1 cellular context compared by ENCODE assay signal in the genomic region with DNA sequence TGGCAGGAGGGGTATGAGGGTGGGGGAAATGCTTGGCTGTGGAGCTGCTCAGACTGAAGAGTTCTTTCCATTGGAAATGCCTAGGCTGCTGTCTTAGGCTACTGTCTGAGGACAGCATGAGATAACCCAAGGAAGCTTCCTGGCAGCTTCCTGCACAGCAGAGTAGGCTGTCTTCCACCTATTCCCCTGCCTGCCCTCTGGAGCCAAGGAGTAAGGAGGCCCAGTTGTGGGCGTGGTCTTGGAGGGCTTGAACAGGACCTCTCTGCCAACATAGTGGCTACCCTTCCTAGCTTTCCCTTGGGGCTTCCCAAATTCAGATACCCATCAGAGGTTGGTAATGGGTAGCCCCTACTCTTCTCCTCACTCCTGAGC.
TF ChIP-seq lines count a peak whose summit lies in the region.

No MANE protein-coding gene starts in this region.

TF ChIP-seq in GM23338, 12 proteins besides CTCF, POLR2A, EP300 and RAD21 (continued from another document):
- TF ChIP-seq, protein P1, sequence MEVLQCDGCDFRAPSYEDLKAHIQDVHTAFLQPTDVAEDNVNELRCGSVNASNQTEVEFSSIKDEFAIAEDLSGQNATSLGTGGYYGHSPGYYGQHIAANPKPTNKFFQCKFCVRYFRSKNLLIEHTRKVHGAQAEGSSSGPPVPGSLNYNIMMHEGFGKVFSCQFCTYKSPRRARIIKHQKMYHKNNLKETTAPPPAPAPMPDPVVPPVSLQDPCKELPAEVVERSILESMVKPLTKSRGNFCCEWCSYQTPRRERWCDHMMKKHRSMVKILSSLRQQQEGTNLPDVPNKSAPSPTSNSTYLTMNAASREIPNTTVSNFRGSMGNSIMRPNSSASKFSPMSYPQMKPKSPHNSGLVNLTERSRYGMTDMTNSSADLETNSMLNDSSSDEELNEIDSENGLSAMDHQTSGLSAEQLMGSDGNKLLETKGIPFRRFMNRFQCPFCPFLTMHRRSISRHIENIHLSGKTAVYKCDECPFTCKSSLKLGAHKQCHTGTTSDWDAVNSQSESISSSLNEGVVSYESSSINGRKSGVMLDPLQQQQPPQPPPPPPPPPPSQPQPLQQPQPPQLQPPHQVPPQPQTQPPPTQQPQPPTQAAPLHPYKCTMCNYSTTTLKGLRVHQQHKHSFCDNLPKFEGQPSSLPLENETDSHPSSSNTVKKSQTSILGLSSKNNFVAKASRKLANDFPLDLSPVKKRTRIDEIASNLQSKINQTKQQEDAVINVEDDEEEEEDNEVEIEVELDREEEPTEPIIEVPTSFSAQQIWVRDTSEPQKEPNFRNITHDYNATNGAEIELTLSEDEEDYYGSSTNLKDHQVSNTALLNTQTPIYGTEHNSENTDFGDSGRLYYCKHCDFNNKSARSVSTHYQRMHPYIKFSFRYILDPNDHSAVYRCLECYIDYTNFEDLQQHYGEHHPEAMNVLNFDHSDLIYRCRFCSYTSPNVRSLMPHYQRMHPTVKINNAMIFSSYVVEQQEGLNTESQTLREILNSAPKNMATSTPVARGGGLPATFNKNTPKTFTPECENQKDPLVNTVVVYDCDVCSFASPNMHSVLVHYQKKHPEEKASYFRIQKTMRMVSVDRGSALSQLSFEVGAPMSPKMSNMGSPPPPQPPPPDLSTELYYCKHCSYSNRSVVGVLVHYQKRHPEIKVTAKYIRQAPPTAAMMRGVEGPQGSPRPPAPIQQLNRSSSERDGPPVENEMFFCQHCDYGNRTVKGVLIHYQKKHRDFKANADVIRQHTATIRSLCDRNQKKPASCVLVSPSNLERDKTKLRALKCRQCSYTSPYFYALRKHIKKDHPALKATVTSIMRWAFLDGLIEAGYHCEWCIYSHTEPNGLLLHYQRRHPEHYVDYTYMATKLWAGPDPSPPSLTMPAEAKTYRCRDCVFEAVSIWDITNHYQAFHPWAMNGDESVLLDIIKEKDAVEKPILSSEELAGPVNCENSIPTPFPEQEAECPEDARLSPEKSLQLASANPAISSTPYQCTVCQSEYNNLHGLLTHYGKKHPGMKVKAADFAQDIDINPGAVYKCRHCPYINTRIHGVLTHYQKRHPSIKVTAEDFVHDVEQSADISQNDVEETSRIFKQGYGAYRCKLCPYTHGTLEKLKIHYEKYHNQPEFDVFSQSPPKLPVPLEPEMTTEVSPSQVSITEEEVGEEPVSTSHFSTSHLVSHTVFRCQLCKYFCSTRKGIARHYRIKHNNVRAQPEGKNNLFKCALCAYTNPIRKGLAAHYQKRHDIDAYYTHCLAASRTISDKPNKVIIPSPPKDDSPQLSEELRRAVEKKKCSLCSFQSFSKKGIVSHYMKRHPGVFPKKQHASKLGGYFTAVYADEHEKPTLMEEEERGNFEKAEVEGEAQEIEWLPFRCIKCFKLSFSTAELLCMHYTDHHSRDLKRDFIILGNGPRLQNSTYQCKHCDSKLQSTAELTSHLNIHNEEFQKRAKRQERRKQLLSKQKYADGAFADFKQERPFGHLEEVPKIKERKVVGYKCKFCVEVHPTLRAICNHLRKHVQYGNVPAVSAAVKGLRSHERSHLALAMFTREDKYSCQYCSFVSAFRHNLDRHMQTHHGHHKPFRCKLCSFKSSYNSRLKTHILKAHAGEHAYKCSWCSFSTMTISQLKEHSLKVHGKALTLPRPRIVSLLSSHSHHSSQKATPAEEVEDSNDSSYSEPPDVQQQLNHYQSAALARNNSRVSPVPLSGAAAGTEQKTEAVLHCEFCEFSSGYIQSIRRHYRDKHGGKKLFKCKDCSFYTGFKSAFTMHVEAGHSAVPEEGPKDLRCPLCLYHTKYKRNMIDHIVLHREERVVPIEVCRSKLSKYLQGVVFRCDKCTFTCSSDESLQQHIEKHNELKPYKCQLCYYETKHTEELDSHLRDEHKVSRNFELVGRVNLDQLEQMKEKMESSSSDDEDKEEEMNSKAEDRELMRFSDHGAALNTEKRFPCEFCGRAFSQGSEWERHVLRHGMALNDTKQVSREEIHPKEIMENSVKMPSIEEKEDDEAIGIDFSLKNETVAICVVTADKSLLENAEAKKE (CRISPR knock-in tag; IDR thresholded peaks at IDR 0.05), result no peak
- TF ChIP-seq ZNF114 (CRISPR knock-in tag; IDR thresholded peaks at IDR 0.05), result no peak
- TF ChIP-seq, protein P2, sequence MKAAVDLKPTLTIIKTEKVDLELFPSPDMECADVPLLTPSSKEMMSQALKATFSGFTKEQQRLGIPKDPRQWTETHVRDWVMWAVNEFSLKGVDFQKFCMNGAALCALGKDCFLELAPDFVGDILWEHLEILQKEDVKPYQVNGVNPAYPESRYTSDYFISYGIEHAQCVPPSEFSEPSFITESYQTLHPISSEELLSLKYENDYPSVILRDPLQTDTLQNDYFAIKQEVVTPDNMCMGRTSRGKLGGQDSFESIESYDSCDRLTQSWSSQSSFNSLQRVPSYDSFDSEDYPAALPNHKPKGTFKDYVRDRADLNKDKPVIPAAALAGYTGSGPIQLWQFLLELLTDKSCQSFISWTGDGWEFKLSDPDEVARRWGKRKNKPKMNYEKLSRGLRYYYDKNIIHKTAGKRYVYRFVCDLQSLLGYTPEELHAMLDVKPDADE (IDR thresholded peaks at IDR 0.05), result no peak
- TF ChIP-seq EZH2phosphoT487 (IDR thresholded peaks at IDR 0.05; ENCODE audit: unreplicated experiment), result no peak
- no peak for TF ChIP-seq POLR2AphosphoS5 (IDR thresholded peaks at IDR 0.05; ENCODE audit: low read depth)
- no peak for TF ChIP-seq JUNB (IDR thresholded peaks at IDR 0.05; ENCODE audit: unreplicated experiment)
- no peak for TF ChIP-seq NANOG (IDR thresholded peaks at IDR 0.05; ENCODE audit: borderline replicate concordance)
- no peak for TF ChIP-seq EZH2 (IDR thresholded peaks at IDR 0.05; ENCODE audit: low read depth, unreplicated experiment)
- no peak for TF ChIP-seq STAT1 (IDR thresholded peaks at IDR 0.05; ENCODE audit: unreplicated experiment)
- TF ChIP-seq, protein P3, sequence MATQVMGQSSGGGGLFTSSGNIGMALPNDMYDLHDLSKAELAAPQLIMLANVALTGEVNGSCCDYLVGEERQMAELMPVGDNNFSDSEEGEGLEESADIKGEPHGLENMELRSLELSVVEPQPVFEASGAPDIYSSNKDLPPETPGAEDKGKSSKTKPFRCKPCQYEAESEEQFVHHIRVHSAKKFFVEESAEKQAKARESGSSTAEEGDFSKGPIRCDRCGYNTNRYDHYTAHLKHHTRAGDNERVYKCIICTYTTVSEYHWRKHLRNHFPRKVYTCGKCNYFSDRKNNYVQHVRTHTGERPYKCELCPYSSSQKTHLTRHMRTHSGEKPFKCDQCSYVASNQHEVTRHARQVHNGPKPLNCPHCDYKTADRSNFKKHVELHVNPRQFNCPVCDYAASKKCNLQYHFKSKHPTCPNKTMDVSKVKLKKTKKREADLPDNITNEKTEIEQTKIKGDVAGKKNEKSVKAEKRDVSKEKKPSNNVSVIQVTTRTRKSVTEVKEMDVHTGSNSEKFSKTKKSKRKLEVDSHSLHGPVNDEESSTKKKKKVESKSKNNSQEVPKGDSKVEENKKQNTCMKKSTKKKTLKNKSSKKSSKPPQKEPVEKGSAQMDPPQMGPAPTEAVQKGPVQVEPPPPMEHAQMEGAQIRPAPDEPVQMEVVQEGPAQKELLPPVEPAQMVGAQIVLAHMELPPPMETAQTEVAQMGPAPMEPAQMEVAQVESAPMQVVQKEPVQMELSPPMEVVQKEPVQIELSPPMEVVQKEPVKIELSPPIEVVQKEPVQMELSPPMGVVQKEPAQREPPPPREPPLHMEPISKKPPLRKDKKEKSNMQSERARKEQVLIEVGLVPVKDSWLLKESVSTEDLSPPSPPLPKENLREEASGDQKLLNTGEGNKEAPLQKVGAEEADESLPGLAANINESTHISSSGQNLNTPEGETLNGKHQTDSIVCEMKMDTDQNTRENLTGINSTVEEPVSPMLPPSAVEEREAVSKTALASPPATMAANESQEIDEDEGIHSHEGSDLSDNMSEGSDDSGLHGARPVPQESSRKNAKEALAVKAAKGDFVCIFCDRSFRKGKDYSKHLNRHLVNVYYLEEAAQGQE (IDR thresholded peaks at IDR 0.05; ENCODE audit: unreplicated experiment), result no peak
